In the genomic region with DNA sequence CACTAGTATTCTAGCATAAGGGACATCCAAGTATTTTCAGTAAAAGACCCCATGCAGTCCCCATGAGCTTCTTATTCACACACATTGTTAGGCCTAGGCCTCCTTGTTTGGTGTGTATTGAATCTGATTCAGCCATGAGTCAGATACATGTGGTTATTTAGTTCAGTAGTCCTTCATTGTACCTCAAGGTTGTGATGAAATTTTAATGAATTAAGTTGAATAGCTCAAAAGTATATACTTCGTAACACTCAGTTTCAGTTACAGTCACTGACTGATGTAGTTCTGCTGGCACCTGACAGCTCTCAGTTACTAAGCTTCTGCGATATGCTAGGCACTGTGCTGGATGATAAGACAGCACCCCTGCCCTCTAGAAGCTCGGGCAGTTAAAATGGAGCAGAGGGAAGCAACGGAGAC, we compare ENCODE assay signal across 1 cellular context.
TF ChIP-seq lines count a peak whose summit lies in the region.

No MANE protein-coding gene starts in this region.

TF ChIP-seq in SK-N-SH, 30 proteins besides CTCF, POLR2A, EP300 and RAD21 (continued from another document):
- TF ChIP-seq, protein P1, sequence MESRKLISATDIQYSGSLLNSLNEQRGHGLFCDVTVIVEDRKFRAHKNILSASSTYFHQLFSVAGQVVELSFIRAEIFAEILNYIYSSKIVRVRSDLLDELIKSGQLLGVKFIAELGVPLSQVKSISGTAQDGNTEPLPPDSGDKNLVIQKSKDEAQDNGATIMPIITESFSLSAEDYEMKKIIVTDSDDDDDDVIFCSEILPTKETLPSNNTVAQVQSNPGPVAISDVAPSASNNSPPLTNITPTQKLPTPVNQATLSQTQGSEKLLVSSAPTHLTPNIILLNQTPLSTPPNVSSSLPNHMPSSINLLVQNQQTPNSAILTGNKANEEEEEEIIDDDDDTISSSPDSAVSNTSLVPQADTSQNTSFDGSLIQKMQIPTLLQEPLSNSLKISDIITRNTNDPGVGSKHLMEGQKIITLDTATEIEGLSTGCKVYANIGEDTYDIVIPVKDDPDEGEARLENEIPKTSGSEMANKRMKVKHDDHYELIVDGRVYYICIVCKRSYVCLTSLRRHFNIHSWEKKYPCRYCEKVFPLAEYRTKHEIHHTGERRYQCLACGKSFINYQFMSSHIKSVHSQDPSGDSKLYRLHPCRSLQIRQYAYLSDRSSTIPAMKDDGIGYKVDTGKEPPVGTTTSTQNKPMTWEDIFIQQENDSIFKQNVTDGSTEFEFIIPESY (IDR thresholded peaks at IDR 0.05; ENCODE audit: borderline replicate concordance, low read depth), result no peak
- TF ChIP-seq TAF1 (IDR thresholded peaks at IDR 0.05; ENCODE audit: borderline replicate concordance, low read depth, low read length) (no peak), MXI1 (IDR thresholded peaks at IDR 0.05; ENCODE audit: low read depth, low read length) (no peak), PBX3 (IDR thresholded peaks at IDR 0.05) (peak; percentile 78), ELF1 (IDR thresholded peaks at IDR 0.05) (no peak), JUND (IDR thresholded peaks at IDR 0.05) (peak; percentile 48; the same call in 1 of the 2 replicates), RXRA (IDR thresholded peaks at IDR 0.05; ENCODE audit: borderline replicate concordance, low read depth) (no peak), NFIC (IDR thresholded peaks at IDR 0.05; ENCODE audit: borderline replicate concordance) (no peak), CHD2 (IDR thresholded peaks at IDR 0.05; ENCODE audit: low read length, partially characterized antibody) (no peak), MEF2A (IDR thresholded peaks at IDR 0.05; ENCODE audit: borderline replicate concordance, low read depth) (no peak), YY1 (IDR thresholded peaks at IDR 0.05; ENCODE audit: low read depth) (no peak), TCF12 (IDR thresholded peaks at IDR 0.05) (peak; percentile 61), GABPA (IDR thresholded peaks at IDR 0.05; ENCODE audit: low read depth) (no peak), FOXJ3 (CRISPR knock-in tag; IDR thresholded peaks at IDR 0.05) (no peak), MAX (IDR thresholded peaks at IDR 0.05; ENCODE audit: low read depth) (peak; percentile 60; the same call in 1 of the 2 replicates), NRF1 (IDR thresholded peaks at IDR 0.05; ENCODE audit: low read depth, low read length) (no peak), FOXM1 (IDR thresholded peaks at IDR 0.05; ENCODE audit: low read depth) (no peak), FOSL2 (IDR thresholded peaks at IDR 0.05; ENCODE audit: borderline replicate concordance, low read depth) (peak; percentile 70; the same call in 1 of the 2 replicates), SIN3A (IDR thresholded peaks at IDR 0.05; ENCODE audit: borderline replicate concordance, low read depth, low read length) (no peak), SMC3 (IDR thresholded peaks at IDR 0.05; ENCODE audit: low read depth, low read length) (no peak)
